Comparison of ENCODE assay signal across 2 cellular contexts in the genomic region with DNA sequence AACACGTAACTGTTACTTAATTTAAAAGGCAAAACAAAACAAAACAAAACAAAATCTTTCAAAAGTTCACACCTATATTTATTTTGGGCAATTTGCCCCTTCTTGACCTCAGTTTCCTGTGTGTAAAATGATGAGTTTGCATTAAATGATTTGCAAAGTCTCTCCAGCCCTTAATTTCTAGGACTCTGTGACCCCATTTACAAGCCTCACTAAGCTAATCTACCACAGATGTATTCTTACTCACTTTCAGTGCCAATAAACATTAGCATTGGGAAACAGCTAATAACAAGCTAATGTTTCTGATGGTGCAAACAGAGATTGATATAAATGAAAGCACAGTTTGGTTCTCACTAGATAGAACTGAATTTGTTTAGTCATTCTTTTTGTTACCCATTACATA.
A peak's percentile ranks its signal among the peaks of the same experiment; 100 is the strongest.
TF ChIP-seq lines count a peak whose summit lies in the region.

No MANE protein-coding gene starts in this region.

TF ChIP-seq in IMR-90, 13 proteins besides CTCF, POLR2A, EP300 and RAD21:
- TF ChIP-seq MAZ (IDR thresholded peaks at IDR 0.05; ENCODE audit: borderline replicate concordance, low read depth, low read length) (no peak), MAFK (IDR thresholded peaks at IDR 0.05; ENCODE audit: low read depth, low read length) (peak; percentile 90)

TF ChIP-seq in K562, 482 proteins besides CTCF, POLR2A, EP300 and RAD21:
- TF ChIP-seq BRD4 (IDR thresholded peaks at IDR 0.05) = no peak
- no peak for TF ChIP-seq MBD2 (IDR thresholded peaks at IDR 0.05; ENCODE audit: borderline replicate concordance, low read depth)
- TF ChIP-seq MAFF (IDR thresholded peaks at IDR 0.05; ENCODE audit: low read length) = peak; percentile 61
- TF ChIP-seq MAFK (IDR thresholded peaks at IDR 0.05; ENCODE audit: low read length) = peak; percentile 60; the same call in 1 of the 2 replicates
- TF ChIP-seq, protein P1, sequence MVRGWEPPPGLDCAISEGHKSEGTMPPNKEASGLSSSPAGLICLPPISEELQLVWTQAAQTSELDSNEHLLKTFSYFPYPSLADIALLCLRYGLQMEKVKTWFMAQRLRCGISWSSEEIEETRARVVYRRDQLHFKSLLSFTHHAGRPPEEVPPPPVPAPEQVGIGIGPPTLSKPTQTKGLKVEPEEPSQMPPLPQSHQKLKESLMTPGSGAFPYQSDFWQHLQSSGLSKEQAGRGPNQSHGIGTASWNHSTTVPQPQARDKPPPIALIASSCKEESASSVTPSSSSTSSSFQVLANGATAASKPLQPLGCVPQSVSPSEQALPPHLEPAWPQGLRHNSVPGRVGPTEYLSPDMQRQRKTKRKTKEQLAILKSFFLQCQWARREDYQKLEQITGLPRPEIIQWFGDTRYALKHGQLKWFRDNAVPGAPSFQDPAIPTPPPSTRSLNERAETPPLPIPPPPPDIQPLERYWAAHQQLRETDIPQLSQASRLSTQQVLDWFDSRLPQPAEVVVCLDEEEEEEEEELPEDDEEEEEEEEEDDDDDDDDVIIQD (CRISPR knock-in tag; IDR thresholded peaks at IDR 0.05) = no peak
- no peak for TF ChIP-seq NONO (IDR thresholded peaks at IDR 0.05; ENCODE audit: low read depth in 2 of 2, low read length in 1 of 2)
- TF ChIP-seq CTBP1 (IDR thresholded peaks at IDR 0.05; ENCODE audit: borderline replicate concordance) = no peak
- TF ChIP-seq, protein P2, sequence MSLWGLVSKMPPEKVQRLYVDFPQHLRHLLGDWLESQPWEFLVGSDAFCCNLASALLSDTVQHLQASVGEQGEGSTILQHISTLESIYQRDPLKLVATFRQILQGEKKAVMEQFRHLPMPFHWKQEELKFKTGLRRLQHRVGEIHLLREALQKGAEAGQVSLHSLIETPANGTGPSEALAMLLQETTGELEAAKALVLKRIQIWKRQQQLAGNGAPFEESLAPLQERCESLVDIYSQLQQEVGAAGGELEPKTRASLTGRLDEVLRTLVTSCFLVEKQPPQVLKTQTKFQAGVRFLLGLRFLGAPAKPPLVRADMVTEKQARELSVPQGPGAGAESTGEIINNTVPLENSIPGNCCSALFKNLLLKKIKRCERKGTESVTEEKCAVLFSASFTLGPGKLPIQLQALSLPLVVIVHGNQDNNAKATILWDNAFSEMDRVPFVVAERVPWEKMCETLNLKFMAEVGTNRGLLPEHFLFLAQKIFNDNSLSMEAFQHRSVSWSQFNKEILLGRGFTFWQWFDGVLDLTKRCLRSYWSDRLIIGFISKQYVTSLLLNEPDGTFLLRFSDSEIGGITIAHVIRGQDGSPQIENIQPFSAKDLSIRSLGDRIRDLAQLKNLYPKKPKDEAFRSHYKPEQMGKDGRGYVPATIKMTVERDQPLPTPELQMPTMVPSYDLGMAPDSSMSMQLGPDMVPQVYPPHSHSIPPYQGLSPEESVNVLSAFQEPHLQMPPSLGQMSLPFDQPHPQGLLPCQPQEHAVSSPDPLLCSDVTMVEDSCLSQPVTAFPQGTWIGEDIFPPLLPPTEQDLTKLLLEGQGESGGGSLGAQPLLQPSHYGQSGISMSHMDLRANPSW (CRISPR knock-in tag; IDR thresholded peaks at IDR 0.05) = no peak
- no peak for TF ChIP-seq NCOA6 (IDR thresholded peaks at IDR 0.05)
- TF ChIP-seq, protein P3, sequence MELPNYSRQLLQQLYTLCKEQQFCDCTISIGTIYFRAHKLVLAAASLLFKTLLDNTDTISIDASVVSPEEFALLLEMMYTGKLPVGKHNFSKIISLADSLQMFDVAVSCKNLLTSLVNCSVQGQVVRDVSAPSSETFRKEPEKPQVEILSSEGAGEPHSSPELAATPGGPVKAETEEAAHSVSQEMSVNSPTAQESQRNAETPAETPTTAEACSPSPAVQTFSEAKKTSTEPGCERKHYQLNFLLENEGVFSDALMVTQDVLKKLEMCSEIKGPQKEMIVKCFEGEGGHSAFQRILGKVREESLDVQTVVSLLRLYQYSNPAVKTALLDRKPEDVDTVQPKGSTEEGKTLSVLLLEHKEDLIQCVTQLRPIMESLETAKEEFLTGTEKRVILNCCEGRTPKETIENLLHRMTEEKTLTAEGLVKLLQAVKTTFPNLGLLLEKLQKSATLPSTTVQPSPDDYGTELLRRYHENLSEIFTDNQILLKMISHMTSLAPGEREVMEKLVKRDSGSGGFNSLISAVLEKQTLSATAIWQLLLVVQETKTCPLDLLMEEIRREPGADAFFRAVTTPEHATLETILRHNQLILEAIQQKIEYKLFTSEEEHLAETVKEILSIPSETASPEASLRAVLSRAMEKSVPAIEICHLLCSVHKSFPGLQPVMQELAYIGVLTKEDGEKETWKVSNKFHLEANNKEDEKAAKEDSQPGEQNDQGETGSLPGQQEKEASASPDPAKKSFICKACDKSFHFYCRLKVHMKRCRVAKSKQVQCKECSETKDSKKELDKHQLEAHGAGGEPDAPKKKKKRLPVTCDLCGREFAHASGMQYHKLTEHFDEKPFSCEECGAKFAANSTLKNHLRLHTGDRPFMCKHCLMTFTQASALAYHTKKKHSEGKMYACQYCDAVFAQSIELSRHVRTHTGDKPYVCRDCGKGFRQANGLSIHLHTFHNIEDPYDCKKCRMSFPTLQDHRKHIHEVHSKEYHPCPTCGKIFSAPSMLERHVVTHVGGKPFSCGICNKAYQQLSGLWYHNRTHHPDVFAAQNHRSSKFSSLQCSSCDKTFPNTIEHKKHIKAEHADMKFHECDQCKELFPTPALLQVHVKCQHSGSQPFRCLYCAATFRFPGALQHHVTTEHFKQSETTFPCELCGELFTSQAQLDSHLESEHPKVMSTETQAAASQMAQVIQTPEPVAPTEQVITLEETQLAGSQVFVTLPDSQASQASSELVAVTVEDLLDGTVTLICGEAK (IDR thresholded peaks at IDR 0.05) = no peak
- TF ChIP-seq, protein P3 (CRISPR knock-in tag; IDR thresholded peaks at IDR 0.05) = no peak
- TF ChIP-seq CBX8 (IDR thresholded peaks at IDR 0.05; ENCODE audit: borderline replicate concordance, extremely low read depth, low read depth, low read length, poor library complexity, severe bottlenecking) = no peak
- TF ChIP-seq, protein P4, sequence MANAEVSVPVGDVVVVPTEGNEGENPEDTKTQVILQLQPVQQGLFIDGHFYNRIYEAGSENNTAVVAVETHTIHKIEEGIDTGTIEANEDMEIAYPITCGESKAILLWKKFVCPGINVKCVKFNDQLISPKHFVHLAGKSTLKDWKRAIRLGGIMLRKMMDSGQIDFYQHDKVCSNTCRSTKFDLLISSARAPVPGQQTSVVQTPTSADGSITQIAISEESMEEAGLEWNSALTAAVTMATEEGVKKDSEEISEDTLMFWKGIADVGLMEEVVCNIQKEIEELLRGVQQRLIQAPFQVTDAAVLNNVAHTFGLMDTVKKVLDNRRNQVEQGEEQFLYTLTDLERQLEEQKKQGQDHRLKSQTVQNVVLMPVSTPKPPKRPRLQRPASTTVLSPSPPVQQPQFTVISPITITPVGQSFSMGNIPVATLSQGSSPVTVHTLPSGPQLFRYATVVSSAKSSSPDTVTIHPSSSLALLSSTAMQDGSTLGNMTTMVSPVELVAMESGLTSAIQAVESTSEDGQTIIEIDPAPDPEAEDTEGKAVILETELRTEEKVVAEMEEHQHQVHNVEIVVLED (CRISPR knock-in tag; IDR thresholded peaks at IDR 0.05) = no peak
- TF ChIP-seq SMARCE1 (IDR thresholded peaks at IDR 0.05) = no peak
- no peak for TF ChIP-seq MCM7 (IDR thresholded peaks at IDR 0.05)
- no peak for TF ChIP-seq SRF (CRISPR knock-in tag; IDR thresholded peaks at IDR 0.05)
TF ChIP-seq in K562: peak in this region for 2.
